ENCODE assay signal across 13 cellular contexts in the genomic region with DNA sequence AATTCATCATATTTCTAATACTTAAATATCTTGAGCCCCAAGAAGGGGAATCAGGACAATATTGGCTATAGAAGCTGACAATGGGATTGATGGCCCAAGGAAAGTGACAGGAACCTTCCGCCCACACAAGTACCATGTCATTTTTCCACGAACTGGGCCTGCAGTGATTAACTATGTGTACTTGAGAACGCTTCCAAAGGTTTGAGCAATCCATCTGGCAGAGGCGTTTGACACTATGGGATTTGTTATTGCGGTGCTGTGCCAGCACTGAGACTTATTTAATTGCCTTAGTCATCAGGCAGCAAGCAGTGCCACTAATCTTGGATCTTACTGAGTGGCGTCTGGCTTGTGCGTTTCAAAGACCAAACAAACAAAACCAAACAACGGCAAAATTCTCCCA.
DNase-seq lines count a peak whose midpoint lies in the region; TF ChIP-seq lines count a peak whose summit lies in the region.
"Had no signal": no experiment of that assay in that cellular context is flagged by ENCODE, and none has a peak within 500 bp of the region (broad histone marks: within the 10 kb centered on the region; RNA-seq: fewer than 3 reads in every experiment).

No MANE protein-coding gene starts in this region.

- no peak overlapping the region for H3K4me3 Mint-ChIP-seq in activated CD4-positive, alpha-beta T cell treated with anti-CD3 and anti-CD28 coated beads, Interleukin-2, amount 10 ng/mL, durations not matched to agents 24 days and 14 days

- no peak for TF ChIP-seq EP300 in esophagus muscularis mucosa (IDR thresholded peaks at IDR 0.05)

- H3K9me3 Mint-ChIP-seq in activated CD4-positive, alpha-beta T cell treated with anti-CD3 and anti-CD28 coated beads, Interleukin-2, amount 10 ng/mL, durations not matched to agents 24 days and 14 days: no peaks in the 10 kb centered on the region

- H2AFZ ChIP-seq in Karpas-422 (ENCODE audit: low read length): no peak overlapping the region

- H3K79me2 ChIP-seq in Karpas-422 (ENCODE audit: low read length): no peaks in the 10 kb centered on the region

- peaks cover 12 to 38% (median 34%) of the 10 kb centered on the region in 4 donors for H3K4me1 ChIP-seq in esophagus muscularis mucosa
- peaks cover 6% of the 10 kb centered on the region for H3K4me1 ChIP-seq in vagina
- no peaks in the 10 kb centered on the region for H3K4me1 ChIP-seq in Karpas-422 (ENCODE audit: low read length)

- H3K27me3 ChIP-seq in esophagus muscularis mucosa (no peaks in the 10 kb centered on the region), vagina (no peaks in the 10 kb centered on the region), Karpas-422 (ENCODE audit: low read length) (no peaks in the 10 kb centered on the region)

- H3K9me3 ChIP-seq in esophagus muscularis mucosa (no peaks in the 10 kb centered on the region), vagina (no peaks in the 10 kb centered on the region), Karpas-422 (ENCODE audit: low read length) (no peaks in the 10 kb centered on the region)

- no peaks in the 10 kb centered on the region for H3K4me1 Mint-ChIP-seq in activated CD4-positive, alpha-beta T cell treated with anti-CD3 and anti-CD28 coated beads, Interleukin-2, amount 10 ng/mL, durations not matched to agents 24 days and 14 days

- no peak for TF ChIP-seq POLR2A in esophagus muscularis mucosa (IDR thresholded peaks at IDR 0.05; ENCODE audit: low read depth)
- TF ChIP-seq POLR2A in vagina (IDR thresholded peaks at IDR 0.05): no peak

- H3K4me3 ChIP-seq in esophagus muscularis mucosa (no peak overlapping the region), vagina (no peak overlapping the region), Karpas-422 (ENCODE audit: low read length) (no peak overlapping the region)
- H3K4me3 ChIP-seq: GM12878 had no signal

- H3K4me2 ChIP-seq in Karpas-422 (ENCODE audit: low read depth, low read length, poor library complexity, severe bottlenecking): no peak overlapping the region

- H3K36me3 Mint-ChIP-seq in activated CD4-positive, alpha-beta T cell treated with anti-CD3 and anti-CD28 coated beads, Interleukin-2, amount 10 ng/mL, durations not matched to agents 24 days and 14 days (ENCODE audit: low read depth): no peaks in the 10 kb centered on the region

- no peak for TF ChIP-seq CTCF in esophagus muscularis mucosa (IDR thresholded peaks at IDR 0.05)
- no peak for TF ChIP-seq CTCF in vagina (IDR thresholded peaks at IDR 0.05)

- H3K27ac ChIP-seq in esophagus muscularis mucosa (replicated peaks in 1 of 4) (peak overlapping the region; percentile 43 to 71 (median 56)), vagina (peak overlapping the region; percentile 63), Karpas-422 (ENCODE audit: low read length) (no peak overlapping the region)
- H3K27ac ChIP-seq: HL-60 had no signal

- no peak overlapping the region for H3K9ac ChIP-seq in Karpas-422 (ENCODE audit: low read length)

- H3K27me3 Mint-ChIP-seq in activated CD4-positive, alpha-beta T cell treated with anti-CD3 and anti-CD28 coated beads, Interleukin-2, amount 10 ng/mL, durations not matched to agents 24 days and 14 days: peaks cover 9% of the 10 kb centered on the region

- intact Hi-C loops in activated CD4-positive, alpha-beta T cell treated with anti-CD3 and anti-CD28 coated beads, Interleukin-2, amount 10 ng/mL, durations not matched to agents 24 days and 14 days (cut with micrococcal nuclease): no loop called here
- intact Hi-C loops in esophagus muscularis mucosa (cut with DNase I): no loop called here
- intact Hi-C loops in vagina (cut with DNase I): no loop called here

- H4K20me1 ChIP-seq in Karpas-422 (ENCODE audit: insufficient read depth, low read depth, low read length): no peaks in the 10 kb centered on the region

- WGBS in esophagus muscularis mucosa: 35% methylated on average over 6 of the region's 8 CpGs

- DNase-seq in activated CD4-positive, alpha-beta T cell treated with anti-CD3 and anti-CD28 coated beads, Interleukin-2, amount 10 ng/mL, durations not matched to agents 24 days and 14 days: peak; percentile 44
- DNase-seq in activated CD4-positive, alpha-beta T cell treated with anti-CD3 and anti-CD28 coated beads, Interleukin-2, amount 50 U/mL, for 4 hours: no peak
- DNase-seq in esophagus muscularis mucosa (ENCODE audit: extremely low spot score) (peak; percentile 93), mucosa of gallbladder (ENCODE audit: low spot score) (peak; percentile 47), vagina (ENCODE audit: extremely low spot score in 2 of 2) (peak in 1 of 2 donors; percentile 91), Karpas-422 (no peak), globus pallidus (ENCODE audit: low spot score) (no peak)
- no peak for DNase-seq in effector CD8-positive, alpha-beta T cell (lab: John Stamatoyannopoulos, UW)
- DNase-seq: AML-193; NCI-H2081 treated with DMSO at 0.1 percent for 48 hours; stimulated activated CD4-positive, alpha-beta T cell treated with anti-CD3 and anti-CD28 coated beads, Interleukin-4, amount 100 ng/mL, for 24 hours had no signal

- H3K27ac Mint-ChIP-seq in activated CD4-positive, alpha-beta T cell treated with anti-CD3 and anti-CD28 coated beads, Interleukin-2, amount 10 ng/mL, durations not matched to agents 24 days and 14 days: no peak overlapping the region

- no peaks in the 10 kb centered on the region for H3K9me2 ChIP-seq in Karpas-422 (replicated peaks; ENCODE audit: insufficient read depth, low read length)

- H3K36me3 ChIP-seq in esophagus muscularis mucosa (no peaks in the 10 kb centered on the region), vagina (no peaks in the 10 kb centered on the region), Karpas-422 (ENCODE audit: insufficient read depth, low read length) (no peaks in the 10 kb centered on the region)

Comparison
In these comparisons a context has a peak if more than half of its experiments do, and no peak if none do; other contexts are left out.
1. DNase-seq: peak in activated CD4-positive, alpha-beta T cell treated with anti-CD3 and anti-CD28 coated beads, Interleukin-2, amount 10 ng/mL, durations not matched to agents 24 days and 14 days (single experiment), esophagus muscularis mucosa (single experiment) and mucosa of gallbladder (single experiment); none in activated CD4-positive, alpha-beta T cell treated with anti-CD3 and anti-CD28 coated beads, Interleukin-2, amount 50 U/mL, for 4 hours (0 of 2), Karpas-422 (single experiment), effector CD8-positive, alpha-beta T cell (single experiment) and globus pallidus (single experiment).